18 cellular contexts compared by ENCODE assay signal in the genomic region with DNA sequence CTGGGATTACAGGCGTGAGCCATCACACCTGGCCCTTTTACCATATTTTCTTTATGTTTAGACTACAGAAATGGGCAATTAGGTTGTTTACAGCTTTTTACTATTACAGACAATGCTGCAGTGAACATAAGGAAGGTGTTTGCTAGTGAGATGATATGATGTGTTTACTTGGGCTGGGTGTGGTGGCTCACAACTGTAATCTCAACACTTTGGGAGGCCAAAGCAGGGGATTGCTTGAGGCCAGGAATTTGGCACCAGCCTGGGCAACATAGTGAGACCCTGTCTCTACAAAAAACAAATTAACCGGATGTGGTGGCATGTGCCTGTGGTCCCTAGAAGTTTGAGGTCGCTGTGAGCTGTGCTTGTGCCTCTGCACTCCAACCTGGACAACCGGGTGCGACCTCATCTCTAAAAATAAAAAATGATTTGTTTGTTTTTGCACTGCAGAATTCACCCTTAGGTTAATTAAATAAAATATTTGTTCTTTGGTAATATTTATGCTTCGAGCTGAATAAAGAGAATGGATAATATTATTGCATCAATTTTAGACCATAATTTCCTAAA.
"Had no signal": no experiment of that assay in that cellular context is flagged by ENCODE, and none has a peak within 500 bp of the region (broad histone marks: within the 10 kb centered on the region; RNA-seq: fewer than 3 reads in every experiment).

No MANE protein-coding gene starts in this region.

- H3K4me3 ChIP-seq: coronary artery, heart left ventricle, lung, tibial nerve, vagina had no signal

- H3K27me3 Mint-ChIP-seq: activated T-cell treated with anti-CD3 and anti-CD28 coated beads, Interleukin-2, amount 50 U/mL, for 24 hours; naive B cell had no signal

- DNase-seq: activated CD4-positive, alpha-beta T cell treated with anti-CD3 and anti-CD28 coated beads, Interleukin-2, amount 50 U/mL, for 48 hours; activated effector memory CD4-positive, alpha-beta T cell treated with Interleukin-2 at 50 U/mL for 16 hours; activated naive CD4-positive, alpha-beta T cell treated with anti-CD3 and anti-CD28 coated beads, Interleukin-2, amount 50 U/mL, for 16 hours; activated T-cell treated with anti-CD3 and anti-CD28 coated beads, Interleukin-2, amount 50 U/mL, for 24 hours; central memory CD4-positive, alpha-beta T cell; effector CD8-positive, alpha-beta T cell; foreskin melanocyte; heart left ventricle; midbrain; naive B cell; stimulated activated CD4-positive, alpha-beta T cell treated with anti-CD3 and anti-CD28 coated beads, Interleukin-15, amount 100 ng/mL, for 24 hours; stimulated activated CD4-positive, alpha-beta T cell treated with anti-CD3 and anti-CD28 coated beads, Interleukin-4, amount 100 ng/mL, for 1 hour; stimulated activated naive CD4-positive, alpha-beta T cell; T-helper 1 cell had no signal

- H3K36me3 ChIP-seq: tibial nerve, vagina had no signal

- H3K27ac ChIP-seq: coronary artery, heart left ventricle, tibial nerve, vagina had no signal

- H3K9me3 Mint-ChIP-seq: activated T-cell treated with anti-CD3 and anti-CD28 coated beads, Interleukin-2, amount 50 U/mL, for 24 hours; naive B cell had no signal

- H3K27me3 ChIP-seq: heart left ventricle, tibial nerve, vagina had no signal

- H3K9me3 ChIP-seq: heart left ventricle, tibial nerve, vagina had no signal

- H3K4me3 Mint-ChIP-seq: activated T-cell treated with anti-CD3 and anti-CD28 coated beads, Interleukin-2, amount 50 U/mL, for 24 hours had no signal
